10 cellular contexts compared by ENCODE assay signal in genomic region chr9:20981486-20981885, GRCh38. TPM values are rescaled to one million over a fixed set of nuclear protein-coding genes. Genes with fewer than 3 reads are reported as not detected.
A peak's percentile ranks its signal among the peaks of the same experiment; 100 is the strongest.
DNase-seq lines count a peak whose midpoint lies in the region; ATAC-seq, FAIRE-seq and TF ChIP-seq lines count a peak whose summit lies in the region.
"Had no signal": no experiment of that assay in that cellular context is flagged by ENCODE, and none has a peak within 500 bp of the region (broad histone marks: within the 10 kb centered on the region; RNA-seq: fewer than 3 reads in every experiment).

No MANE protein-coding gene starts in this region.

- peak; percentile 86 for DNase-seq in HCEC 1CT
- peak; percentile 88 for DNase-seq in adipocyte (ENCODE audit: low read depth)
- peak; percentile 52 for DNase-seq in kidney
- no peak for DNase-seq in tibial artery
- no peak for DNase-seq in activated CD8-positive, alpha-beta T cell treated with anti-CD3 and anti-CD28 coated beads, Interleukin-2, amount 10 ng/mL, durations not matched to agents 7 days and 5 days
- DNase-seq: effector memory CD4-positive, alpha-beta T cell; NCI-H1105 had no signal

- H3K9me3 Mint-ChIP-seq in activated CD8-positive, alpha-beta T cell treated with anti-CD3 and anti-CD28 coated beads, Interleukin-2, amount 10 ng/mL, durations not matched to agents 7 days and 5 days (ENCODE audit: insufficient read depth), result no peaks in the 10 kb centered on the region

- peak overlapping the region; percentile 39 for H3K9ac ChIP-seq in adipocyte (ENCODE audit: low read length)
- no peak overlapping the region for H3K9ac ChIP-seq in kidney (ENCODE audit: low read length in 2 of 2)

- H3K27me3 ChIP-seq in adipocyte (replicated peaks; ENCODE audit: control insufficient read depth, insufficient read depth, low read length), result no peaks in the 10 kb centered on the region
- no peaks in the 10 kb centered on the region for H3K27me3 ChIP-seq in tibial artery

- TF ChIP-seq CTCF in kidney (IDR thresholded peaks at IDR 0.05; ENCODE audit: borderline replicate concordance, extremely low read depth, insufficient read depth) (no peak), tibial artery (IDR thresholded peaks at IDR 0.05) (no peak)

- no peak for FAIRE-seq in kidney (lab: Jason Lieb, UNC)

- H3K27ac ChIP-seq in kidney (ENCODE audit: low read depth in 2 of 2, low read length in 2 of 2) (peak overlapping the region in 1 of 2 donors; percentile 8), tibial artery (peak overlapping the region; percentile 72 to 78)

- POLR2A ChIA-PET in activated CD8-positive, alpha-beta T cell treated with anti-CD3 and anti-CD28 coated beads, Interleukin-2, amount 10 ng/mL, durations not matched to agents 7 days and 5 days (lab: Charles Lee), result no interaction called here

- H3K4me1 ChIP-seq in adipocyte (ENCODE audit: control insufficient read depth, insufficient read depth, low read length) (peaks cover 21% of the 10 kb centered on the region), kidney (ENCODE audit: control insufficient read depth in 1 of 2, insufficient read depth in 1 of 2, low read depth in 1 of 2, low read length in 2 of 2) (no peaks in the 10 kb centered on the region), tibial artery (peaks cover 0 to 55% (median 8%) of the 10 kb centered on the region in 4 donors)

- no peak overlapping the region for H3K4me3 Mint-ChIP-seq in activated CD8-positive, alpha-beta T cell treated with anti-CD3 and anti-CD28 coated beads, Interleukin-2, amount 10 ng/mL, durations not matched to agents 7 days and 5 days

- ATAC-seq in HG03135 (IDR thresholded peaks at IDR 0.05; ENCODE audit: unreplicated experiment) (no peak), GM19035 (IDR thresholded peaks at IDR 0.05; ENCODE audit: unreplicated experiment) (no peak), GM19452 (IDR thresholded peaks at IDR 0.05; ENCODE audit: unreplicated experiment) (no peak)
- no peak for ATAC-seq in activated CD8-positive, alpha-beta T cell treated with anti-CD3 and anti-CD28 coated beads, Interleukin-2, amount 10 ng/mL, durations not matched to agents 7 days and 5 days

- intact Hi-C loops in kidney (cut with DNase I), result no loop called here
- intact Hi-C loops in tibial artery (cut with DNase I; ENCODE audit: low total_unique reads), result no loop called here

- H3K27ac Mint-ChIP-seq in activated CD8-positive, alpha-beta T cell treated with anti-CD3 and anti-CD28 coated beads, Interleukin-2, amount 10 ng/mL, durations not matched to agents 7 days and 5 days, result no peak overlapping the region

- H3K36me3 Mint-ChIP-seq in activated CD8-positive, alpha-beta T cell treated with anti-CD3 and anti-CD28 coated beads, Interleukin-2, amount 10 ng/mL, durations not matched to agents 7 days and 5 days (ENCODE audit: low read depth), result peaks cover 19% of the 10 kb centered on the region

- H3K4me3 ChIP-seq in adipocyte (ENCODE audit: low read length) (no peak overlapping the region), kidney (ENCODE audit: low read length in 2 of 2) (no peak overlapping the region), tibial artery (peak overlapping the region in 1 of 2 donors; percentile 28)

- H3K27me3 Mint-ChIP-seq in activated CD8-positive, alpha-beta T cell treated with anti-CD3 and anti-CD28 coated beads, Interleukin-2, amount 10 ng/mL, durations not matched to agents 7 days and 5 days (ENCODE audit: low read depth), result no peaks in the 10 kb centered on the region

- CTCF ChIA-PET in activated CD8-positive, alpha-beta T cell treated with anti-CD3 and anti-CD28 coated beads, Interleukin-2, amount 10 ng/mL, durations not matched to agents 7 days and 5 days (lab: Charles Lee), result interaction anchor here (0.7 to 3.0 kb wide), 3 partner anchors 7 to 129 kb away, joined by 3 to 8 read pairs (median 3); no protein-coding TSS in a partner anchor

- H3K36me3 ChIP-seq in adipocyte (ENCODE audit: control insufficient read depth, insufficient read depth, low read length, severe bottlenecking) (peaks cover 34% of the 10 kb centered on the region), kidney (ENCODE audit: control insufficient read depth in 1 of 2, insufficient read depth in 2 of 2, low read length in 2 of 2) (peaks cover 0 to 10% of the 10 kb centered on the region in 2 donors), tibial artery (peaks cover 0 to 7% (median 5%) of the 10 kb centered on the region in 3 donors)

- H3K4me1 Mint-ChIP-seq in activated CD8-positive, alpha-beta T cell treated with anti-CD3 and anti-CD28 coated beads, Interleukin-2, amount 10 ng/mL, durations not matched to agents 7 days and 5 days (ENCODE audit: low read depth), result no peaks in the 10 kb centered on the region

- H3K9me3 ChIP-seq in adipocyte (ENCODE audit: control insufficient read depth, low read length), result no peaks in the 10 kb centered on the region
- no peaks in the 10 kb centered on the region for H3K9me3 ChIP-seq in kidney (ENCODE audit: control insufficient read depth in 1 of 2, low read length in 2 of 2)
- no peaks in the 10 kb centered on the region for H3K9me3 ChIP-seq in tibial artery

RNA-seq across cellular contexts. Expression of gene HACD4, which starts 50.0 kb away (rescaled TPM):
- total RNA-seq in kidney, result 2.9 TPM
- 1.3 TPM for polyA plus RNA-seq in kidney (ENCODE audit: insufficient read depth, low read depth, low replicate concordance)
- 10 to 100 TPM; 13.3 to 13.9 TPM for total RNA-seq in activated CD8-positive, alpha-beta T cell treated with anti-CD3 and anti-CD28 coated beads, Interleukin-2, amount 10 ng/mL, durations not matched to agents 7 days and 5 days

Comparison
In these comparisons a context has a peak if more than half of its experiments do, and no peak if none do; other contexts are left out.
1. DNase-seq: peak in HCEC 1CT (single experiment), adipocyte (single experiment) and kidney (single experiment); none in tibial artery (0 of 2) and activated CD8-positive, alpha-beta T cell treated with anti-CD3 and anti-CD28 coated beads, Interleukin-2, amount 10 ng/mL, durations not matched to agents 7 days and 5 days (single experiment).